ENCODE assay signal across 17 cellular contexts in the genomic region with DNA sequence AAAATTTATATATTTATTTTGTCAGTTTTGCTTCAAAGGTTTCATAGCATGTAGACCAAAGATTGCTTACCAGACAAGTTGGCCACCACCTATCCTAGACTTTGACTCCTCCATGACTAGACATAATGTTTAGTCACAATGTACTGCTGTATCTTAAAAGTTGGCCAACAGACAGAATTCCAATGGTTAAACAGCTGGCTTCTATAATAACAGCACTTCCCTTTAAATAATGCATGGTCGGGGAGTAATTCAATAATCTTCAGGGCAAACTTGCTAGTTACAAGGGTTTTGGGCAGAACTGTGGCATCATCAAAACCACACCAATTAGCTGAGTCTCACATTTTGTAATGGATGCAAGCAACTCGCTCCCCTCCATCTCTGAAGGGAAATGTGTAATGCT. TPM values are rescaled to one million over a fixed set of nuclear protein-coding genes. Genes with fewer than 3 reads are reported as not detected.
"Had no signal": no experiment of that assay in that cellular context is flagged by ENCODE, and none has a peak within 500 bp of the region (broad histone marks: within the 10 kb centered on the region; RNA-seq: fewer than 3 reads in every experiment).

No MANE protein-coding gene starts in this region.

- H3K4me1 ChIP-seq: breast epithelium had no signal

- H3K9me3 ChIP-seq: breast epithelium, right lobe of liver, stomach had no signal

- H3K4me3 Mint-ChIP-seq: activated B cell treated with CpG ODN at 0.5 μM for 24 hours; activated CD4-positive, alpha-beta T cell treated with anti-CD3 and anti-CD28 coated beads, Interleukin-2, amount 10 ng/mL, durations not matched to agents 24 days and 14 days; activated naive CD8-positive, alpha-beta T cell treated with anti-CD3 and anti-CD28 coated beads for 36 hours; activated T-cell treated with anti-CD3 and anti-CD28 coated beads, Interleukin-2, amount 50 U/mL, for 72 hours; dendritic cell treated with granulocyte-macrophage colony-stimulating factor and Interleukin-4, amounts not matched to agents 40 ng/mL and 50 ng/mL, for 4 days; effector memory CD8-positive, alpha-beta T cell; neural progenitor cell had no signal

- FAIRE-seq: islet of Langerhans, TTC549 had no signal

- H3K36me3 Mint-ChIP-seq: activated naive CD8-positive, alpha-beta T cell treated with anti-CD3 and anti-CD28 coated beads for 36 hours; neural progenitor cell had no signal

- H3K27ac Mint-ChIP-seq: activated B cell treated with CpG ODN at 0.5 μM for 24 hours; activated CD4-positive, alpha-beta T cell treated with anti-CD3 and anti-CD28 coated beads, Interleukin-2, amount 10 ng/mL, durations not matched to agents 24 days and 14 days; activated naive CD8-positive, alpha-beta T cell treated with anti-CD3 and anti-CD28 coated beads for 36 hours; activated T-cell treated with anti-CD3 and anti-CD28 coated beads, Interleukin-2, amount 50 U/mL, for 72 hours; dendritic cell treated with granulocyte-macrophage colony-stimulating factor and Interleukin-4, amounts not matched to agents 40 ng/mL and 50 ng/mL, for 4 days; effector memory CD8-positive, alpha-beta T cell; neural progenitor cell had no signal

- ATAC-seq: activated T-cell treated with anti-CD3 and anti-CD28 coated beads, Interleukin-2, amount 50 U/mL, for 72 hours; effector memory CD8-positive, alpha-beta T cell had no signal

- H3K4me1 Mint-ChIP-seq: activated B cell treated with CpG ODN at 0.5 μM for 24 hours, neural progenitor cell had no signal

- H3K27me3 Mint-ChIP-seq: activated B cell treated with CpG ODN at 0.5 μM for 24 hours; activated CD4-positive, alpha-beta T cell treated with anti-CD3 and anti-CD28 coated beads, Interleukin-2, amount 10 ng/mL, durations not matched to agents 24 days and 14 days; effector memory CD8-positive, alpha-beta T cell had no signal

- H3K9me3 Mint-ChIP-seq: activated B cell treated with CpG ODN at 0.5 μM for 24 hours; activated naive CD8-positive, alpha-beta T cell treated with anti-CD3 and anti-CD28 coated beads for 36 hours; dendritic cell treated with granulocyte-macrophage colony-stimulating factor and Interleukin-4, amounts not matched to agents 40 ng/mL and 50 ng/mL, for 4 days; neural progenitor cell had no signal

- H3K4me3 ChIP-seq: breast epithelium, neural progenitor cell, right lobe of liver, stomach had no signal

- H3K27me3 ChIP-seq: breast epithelium, neural progenitor cell, right lobe of liver, stomach had no signal

- H3K27ac ChIP-seq: breast epithelium, neural progenitor cell, stomach had no signal

- H3K36me3 ChIP-seq: breast epithelium, neural progenitor cell, right lobe of liver, stomach had no signal

- DNase-seq: activated B cell treated with CpG ODN at 0.5 μM for 24 hours; activated CD4-positive, alpha-beta T cell treated with anti-CD3 and anti-CD28 coated beads, Interleukin-2, amount 10 ng/mL, durations not matched to agents 24 days and 14 days; activated CD8-positive, alpha-beta memory T cell treated with anti-CD3 and anti-CD28 coated beads, Interleukin-2, amount 50 U/mL, for 48 hours; activated gamma-delta T cell treated with Interleukin-2 at 50 U/mL for 16 hours; activated naive CD8-positive, alpha-beta T cell treated with anti-CD3 and anti-CD28 coated beads for 36 hours; activated T-cell treated with anti-CD3 and anti-CD28 coated beads, Interleukin-2, amount 50 U/mL, for 72 hours; cerebellar nuclear complex; effector memory CD8-positive, alpha-beta T cell; midbrain; right lobe of liver; stomach; T-helper 2 cell had no signal

RNA-seq across cellular contexts. Expression of gene IGF1, which starts 56.9 kb away (rescaled TPM):
- total RNA-seq: activated B cell treated with CpG ODN at 0.5 μM for 24 hours had no signal
